Comparison of ENCODE assay signal across 11 cellular contexts in genomic region chr14:75283884-75284563, GRCh38. TPM values are rescaled to one million over a fixed set of nuclear protein-coding genes. Genes with fewer than 3 reads are reported as not detected.
DNase-seq lines count a peak whose midpoint lies in the region; ATAC-seq, FAIRE-seq and TF ChIP-seq lines count a peak whose summit lies in the region.
"Had no signal": no experiment of that assay in that cellular context is flagged by ENCODE, and none has a peak within 500 bp of the region (broad histone marks: within the 10 kb centered on the region; RNA-seq: fewer than 3 reads in every experiment).

No MANE protein-coding gene starts in this region.

- H3K9me3 Mint-ChIP-seq in activated CD4-positive, alpha-beta T cell treated with anti-CD3 and anti-CD28 coated beads, Interleukin-2, amount 10 ng/mL, durations not matched to agents 24 days and 14 days: no peaks in the 10 kb centered on the region
- H3K9me3 Mint-ChIP-seq: T-helper 1 cell treated with Interleukin-12 subunit alpha and Interleukin-12 subunit beta and Interleukin-4 antibody, amounts not matched to agents 30 μg/mL and 1 μg/mL, for 36 hours had no signal

- peak; percentile 72 for DNase-seq in activated CD4-positive, alpha-beta T cell treated with anti-CD3 and anti-CD28 coated beads, Interleukin-2, amount 10 ng/mL, durations not matched to agents 24 days and 14 days
- DNase-seq in activated CD4-positive, alpha-beta T cell treated with anti-CD3 and anti-CD28 coated beads, Interleukin-2, amount 50 U/mL, for 4 hours: no peak
- DNase-seq in UCSD-AML1 (lab: John Stamatoyannopoulos, UW; ENCODE audit: unreplicated experiment): peak; percentile 51
- peak; percentile 86 for DNase-seq in fibroblast of pulmonary artery (ENCODE audit: low read depth)
- DNase-seq in small intestine: peak; percentile 70
- no peak for DNase-seq in activated gamma-delta T cell treated with Interleukin-2 at 50 U/mL for 16 hours
- DNase-seq: activated naive CD4-positive, alpha-beta T cell treated with anti-CD3 and anti-CD28 coated beads, Interleukin-2, amount 50 U/mL, for 16 hours; heart left ventricle had no signal

- FAIRE-seq in small intestine (lab: Jason Lieb, UNC): no peak

- no peak overlapping the region for H3K4me3 Mint-ChIP-seq in activated CD4-positive, alpha-beta T cell treated with anti-CD3 and anti-CD28 coated beads, Interleukin-2, amount 10 ng/mL, durations not matched to agents 24 days and 14 days
- H3K4me3 Mint-ChIP-seq: T-helper 1 cell treated with Interleukin-12 subunit alpha and Interleukin-12 subunit beta and Interleukin-4 antibody, amounts not matched to agents 30 μg/mL and 1 μg/mL, for 36 hours had no signal

- peaks cover 26% of the 10 kb centered on the region for H3K36me3 Mint-ChIP-seq in activated CD4-positive, alpha-beta T cell treated with anti-CD3 and anti-CD28 coated beads, Interleukin-2, amount 10 ng/mL, durations not matched to agents 24 days and 14 days (ENCODE audit: low read depth)

- peaks cover 4 to 15% of the 10 kb centered on the region in 2 donors for H3K36me3 ChIP-seq in small intestine (ENCODE audit: control insufficient read depth in 2 of 2, insufficient read depth in 2 of 2, low read length in 2 of 2)

- peaks cover 40% of the 10 kb centered on the region for H3K27me3 Mint-ChIP-seq in activated CD4-positive, alpha-beta T cell treated with anti-CD3 and anti-CD28 coated beads, Interleukin-2, amount 10 ng/mL, durations not matched to agents 24 days and 14 days

- no peak for ATAC-seq in GM21786 (IDR thresholded peaks at IDR 0.05; ENCODE audit: unreplicated experiment)
- ATAC-seq in HG02763 (IDR thresholded peaks at IDR 0.05; ENCODE audit: unreplicated experiment): no peak

- H3K27ac ChIP-seq in small intestine (ENCODE audit: low read depth in 1 of 2, low read length in 1 of 2): peak overlapping the region; percentile 73 to 88

- no peaks in the 10 kb centered on the region for H3K27me3 ChIP-seq in small intestine (ENCODE audit: control insufficient read depth in 2 of 2, insufficient read depth in 2 of 2, low read length in 2 of 2)
- H3K27me3 ChIP-seq: heart left ventricle had no signal

- no peaks in the 10 kb centered on the region for H3K9me3 ChIP-seq in small intestine (ENCODE audit: control insufficient read depth, low read depth)
- H3K9me3 ChIP-seq: heart left ventricle had no signal

- peaks cover 13% of the 10 kb centered on the region for H3K4me1 Mint-ChIP-seq in activated CD4-positive, alpha-beta T cell treated with anti-CD3 and anti-CD28 coated beads, Interleukin-2, amount 10 ng/mL, durations not matched to agents 24 days and 14 days

- H3K27ac Mint-ChIP-seq in activated CD4-positive, alpha-beta T cell treated with anti-CD3 and anti-CD28 coated beads, Interleukin-2, amount 10 ng/mL, durations not matched to agents 24 days and 14 days: no peak overlapping the region
- H3K27ac Mint-ChIP-seq: T-helper 1 cell treated with Interleukin-12 subunit alpha and Interleukin-12 subunit beta and Interleukin-4 antibody, amounts not matched to agents 30 μg/mL and 1 μg/mL, for 36 hours had no signal

- intact Hi-C loops in activated CD4-positive, alpha-beta T cell treated with anti-CD3 and anti-CD28 coated beads, Interleukin-2, amount 10 ng/mL, durations not matched to agents 24 days and 14 days (cut with micrococcal nuclease): no loop called here

- TF ChIP-seq CTCF in fibroblast of pulmonary artery (IDR thresholded peaks at IDR 0.05; ENCODE audit: low read length, missing control alignments): no peak

- H3K4me3 ChIP-seq in fibroblast of pulmonary artery (replicated peaks; ENCODE audit: low read depth, low read length) (no peak overlapping the region), small intestine (ENCODE audit: low read depth in 1 of 2, low read length in 2 of 2) (no peak overlapping the region)
- H3K4me3 ChIP-seq: heart left ventricle had no signal

- 41 to 55% (median 45%) methylated on average over 5 of the region's 5 CpGs for WGBS in small intestine, 3 donors

- H3K4me1 ChIP-seq in small intestine (ENCODE audit: control insufficient read depth in 2 of 2, insufficient read depth in 1 of 2, low read depth in 1 of 2, low read length in 1 of 2): no peaks in the 10 kb centered on the region

RNA-seq across cellular contexts. Expression of gene FOS, which starts 5.4 kb away (rescaled TPM):
- 26.5 and 29.6 TPM in 2 replicates for total RNA-seq in activated CD4-positive, alpha-beta T cell treated with anti-CD3 and anti-CD28 coated beads, Interleukin-2, amount 10 ng/mL, durations not matched to agents 24 days and 14 days
- polyA plus RNA-seq in small intestine: 100 to 1,000 TPM in 2 of 3 donors, 10 to 100 TPM in 1; 71.6 to 344 (median 136) TPM

Comparison
In these comparisons a context has a peak if more than half of its experiments do, and no peak if none do; other contexts are left out.
1. DNase-seq: peak in activated CD4-positive, alpha-beta T cell treated with anti-CD3 and anti-CD28 coated beads, Interleukin-2, amount 10 ng/mL, durations not matched to agents 24 days and 14 days (single experiment), UCSD-AML1 (single experiment), fibroblast of pulmonary artery (single experiment) and small intestine (single experiment); none in activated CD4-positive, alpha-beta T cell treated with anti-CD3 and anti-CD28 coated beads, Interleukin-2, amount 50 U/mL, for 4 hours (0 of 2) and activated gamma-delta T cell treated with Interleukin-2 at 50 U/mL for 16 hours (single experiment).